21 cellular contexts compared by ENCODE assay signal in genomic region chr7:22896917-22897316, GRCh38.
DNase-seq lines count a peak whose midpoint lies in the region; ATAC-seq and TF ChIP-seq lines count a peak whose summit lies in the region.
"Had no signal": no experiment of that assay in that cellular context is flagged by ENCODE, and none has a peak within 500 bp of the region (broad histone marks: within the 10 kb centered on the region; RNA-seq: fewer than 3 reads in every experiment).

No MANE protein-coding gene starts in this region.

- no peaks in the 10 kb centered on the region for H3K79me2 ChIP-seq in hepatocyte
- H3K79me2 ChIP-seq: parathyroid adenoma had no signal

- CTCF ChIA-PET in WTC11 (lab: Charles Lee), result interaction anchor here (1.1 to 1.3 kb wide), 2 partner anchors 115 to 176 kb away, joined by 3 to 4 read pairs; no protein-coding TSS in a partner anchor

- H2AFZ ChIP-seq in hepatocyte, result no peak overlapping the region
- H2AFZ ChIP-seq: GM23248, parathyroid adenoma had no signal

- H3K36me3 ChIP-seq in hepatocyte (replicated peaks; ENCODE audit: insufficient read depth, low read depth) (no peaks in the 10 kb centered on the region), tibial artery (no peaks in the 10 kb centered on the region)
- H3K36me3 ChIP-seq: BLaER1, gastroesophageal sphincter, lower lobe of right lung, stomach had no signal

- peaks cover 10% of the 10 kb centered on the region for H3K4me1 Mint-ChIP-seq in activated naive CD8-positive, alpha-beta T cell treated with anti-CD3 and anti-CD28 coated beads, Interleukin-2, amount 10 ng/mL, durations not matched to agents 7 days and 5 days
- peaks cover 2% of the 10 kb centered on the region for H3K4me1 Mint-ChIP-seq in activated naive CD8-positive, alpha-beta T cell treated with anti-CD3 and anti-CD28 coated beads for 36 hours
- peaks cover 19% of the 10 kb centered on the region for H3K4me1 Mint-ChIP-seq in WTC11
- peaks cover 13% of the 10 kb centered on the region for H3K4me1 Mint-ChIP-seq in progenitor cell of endocrine pancreas (ENCODE audit: low read depth)
- H3K4me1 Mint-ChIP-seq: immature natural killer cell, T-cell had no signal

- peaks cover 6% of the 10 kb centered on the region for H3K27me3 Mint-ChIP-seq in activated naive CD8-positive, alpha-beta T cell treated with anti-CD3 and anti-CD28 coated beads, Interleukin-2, amount 10 ng/mL, durations not matched to agents 7 days and 5 days
- peaks cover 37% of the 10 kb centered on the region for H3K27me3 Mint-ChIP-seq in activated naive CD8-positive, alpha-beta T cell treated with anti-CD3 and anti-CD28 coated beads for 36 hours
- no peaks in the 10 kb centered on the region for H3K27me3 Mint-ChIP-seq in WTC11 (ENCODE audit: low read depth)
- H3K27me3 Mint-ChIP-seq in progenitor cell of endocrine pancreas, result no peaks in the 10 kb centered on the region

- no peaks in the 10 kb centered on the region for H3K36me3 Mint-ChIP-seq in activated naive CD8-positive, alpha-beta T cell treated with anti-CD3 and anti-CD28 coated beads, Interleukin-2, amount 10 ng/mL, durations not matched to agents 7 days and 5 days
- no peaks in the 10 kb centered on the region for H3K36me3 Mint-ChIP-seq in activated naive CD8-positive, alpha-beta T cell treated with anti-CD3 and anti-CD28 coated beads for 36 hours
- H3K36me3 Mint-ChIP-seq in WTC11, result no peaks in the 10 kb centered on the region
- peaks cover 4% of the 10 kb centered on the region for H3K36me3 Mint-ChIP-seq in progenitor cell of endocrine pancreas (ENCODE audit: insufficient read depth)
- H3K36me3 Mint-ChIP-seq: immature natural killer cell, T-cell had no signal

- H4K20me1 ChIP-seq in hepatocyte (ENCODE audit: insufficient read depth, poor library complexity, severe bottlenecking), result no peaks in the 10 kb centered on the region
- H4K20me1 ChIP-seq: BLaER1 had no signal

- no peak overlapping the region for H3K4me3 ChIP-seq in hepatocyte
- no peak overlapping the region for H3K4me3 ChIP-seq in tibial artery
- H3K4me3 ChIP-seq: BLaER1, gastroesophageal sphincter, GM23248, lower lobe of right lung, stomach had no signal

- 90% methylated on average over 5 of the region's 5 CpGs for WGBS in hepatocyte (ENCODE audit: low lambda C conversion rate, missing lambda C conversion rate)

- peak; percentile 52 for ATAC-seq in activated naive CD8-positive, alpha-beta T cell treated with anti-CD3 and anti-CD28 coated beads, Interleukin-2, amount 10 ng/mL, durations not matched to agents 7 days and 5 days (ENCODE audit: low read depth)
- peak; percentile 97 for ATAC-seq in WTC11
- ATAC-seq: gastroesophageal sphincter, lower lobe of right lung, T-cell had no signal

- intact Hi-C loops in tibial artery (cut with DNase I; ENCODE audit: low total_unique reads), result no loop called here

- H3K4me3 Mint-ChIP-seq in activated naive CD8-positive, alpha-beta T cell treated with anti-CD3 and anti-CD28 coated beads, Interleukin-2, amount 10 ng/mL, durations not matched to agents 7 days and 5 days, result no peak overlapping the region
- no peak overlapping the region for H3K4me3 Mint-ChIP-seq in activated naive CD8-positive, alpha-beta T cell treated with anti-CD3 and anti-CD28 coated beads for 36 hours
- H3K4me3 Mint-ChIP-seq in WTC11 (no peak overlapping the region), progenitor cell of endocrine pancreas (ENCODE audit: low read depth) (no peak overlapping the region)
- H3K4me3 Mint-ChIP-seq: immature natural killer cell, T-cell had no signal

- no peaks in the 10 kb centered on the region for H3K9me3 Mint-ChIP-seq in activated naive CD8-positive, alpha-beta T cell treated with anti-CD3 and anti-CD28 coated beads, Interleukin-2, amount 10 ng/mL, durations not matched to agents 7 days and 5 days
- no peaks in the 10 kb centered on the region for H3K9me3 Mint-ChIP-seq in activated naive CD8-positive, alpha-beta T cell treated with anti-CD3 and anti-CD28 coated beads for 36 hours
- H3K9me3 Mint-ChIP-seq in WTC11, result no peaks in the 10 kb centered on the region; the same call in 1 of the 2 replicates
- H3K9me3 Mint-ChIP-seq in progenitor cell of endocrine pancreas (ENCODE audit: low read depth), result peaks cover 8% of the 10 kb centered on the region
- H3K9me3 Mint-ChIP-seq: activated T-helper 2 cell treated with anti-CD3 and anti-CD28 coated beads, Interferon-gamma antibody, Interleukin-2, Interleukin-4, amounts not matched to agents 10 μg/mL and 5 μg/mL and 100 μg/mL, durations not matched to agents 14 hours and 24 hours and 36 hours; T-cell had no signal

- H3K27me3 ChIP-seq in hepatocyte (no peaks in the 10 kb centered on the region), tibial artery (no peaks in the 10 kb centered on the region)
- H3K27me3 ChIP-seq: BLaER1, gastroesophageal sphincter, stomach had no signal

- TF ChIP-seq CTCF in WTC11 (IDR thresholded peaks at IDR 0.05) (no peak), hepatocyte (IDR thresholded peaks at IDR 0.05; ENCODE audit: poor library complexity) (no peak), progenitor cell of endocrine pancreas (IDR thresholded peaks at IDR 0.05; ENCODE audit: unreplicated experiment) (no peak), tibial artery (IDR thresholded peaks at IDR 0.05) (no peak)

- no peaks in the 10 kb centered on the region for H3K9me2 ChIP-seq in hepatocyte (replicated peaks; ENCODE audit: insufficient read depth)

- no peak for DNase-seq in activated naive CD8-positive, alpha-beta T cell treated with anti-CD3 and anti-CD28 coated beads, Interleukin-2, amount 10 ng/mL, durations not matched to agents 7 days and 5 days
- DNase-seq in activated naive CD8-positive, alpha-beta T cell treated with anti-CD3 and anti-CD28 coated beads for 36 hours, result no peak
- DNase-seq in WTC11 (ENCODE audit: low spot score), result peak; percentile 20
- peak; percentile 23 for DNase-seq in hepatocyte (ENCODE audit: low spot score)
- no peak for DNase-seq in progenitor cell of endocrine pancreas (ENCODE audit: low spot score, unreplicated experiment)
- DNase-seq in amniotic stem cell (lab: John Stamatoyannopoulos, UW), result no peak
- no peak for DNase-seq in tibial artery
- DNase-seq in retina, result no peak
- DNase-seq: erythroblast, GDM1, GM23248, immature natural killer cell, lower lobe of right lung, NCI-H510A treated with DMSO at 0.1 percent for 48 hours, stomach, T-cell had no signal

- no peak overlapping the region for H3K27ac Mint-ChIP-seq in activated naive CD8-positive, alpha-beta T cell treated with anti-CD3 and anti-CD28 coated beads, Interleukin-2, amount 10 ng/mL, durations not matched to agents 7 days and 5 days
- H3K27ac Mint-ChIP-seq in activated naive CD8-positive, alpha-beta T cell treated with anti-CD3 and anti-CD28 coated beads for 36 hours, result no peak overlapping the region
- H3K27ac Mint-ChIP-seq in WTC11 (peak overlapping the region; percentile 35; the same call in 1 of the 2 replicates), progenitor cell of endocrine pancreas (peak overlapping the region; percentile 11)
- H3K27ac Mint-ChIP-seq: activated T-helper 2 cell treated with anti-CD3 and anti-CD28 coated beads, Interferon-gamma antibody, Interleukin-2, Interleukin-4, amounts not matched to agents 10 μg/mL and 5 μg/mL and 100 μg/mL, durations not matched to agents 14 hours and 24 hours and 36 hours; immature natural killer cell; T-cell had no signal

- H3K27ac ChIP-seq in hepatocyte, result no peak overlapping the region
- no peak overlapping the region for H3K27ac ChIP-seq in tibial artery
- H3K27ac ChIP-seq: BLaER1, gastroesophageal sphincter, GM23248, lower lobe of right lung, parathyroid adenoma, stomach, VCaP had no signal

- H3K4me1 ChIP-seq in hepatocyte (ENCODE audit: insufficient read depth) (no peaks in the 10 kb centered on the region), tibial artery (no peaks in the 10 kb centered on the region)
- H3K4me1 ChIP-seq: BLaER1, gastroesophageal sphincter, lower lobe of right lung, parathyroid adenoma, stomach had no signal

- H3K4me2 ChIP-seq in hepatocyte, result no peak overlapping the region
- H3K4me2 ChIP-seq: BLaER1 had no signal

- POLR2A ChIA-PET in activated naive CD8-positive, alpha-beta T cell treated with anti-CD3 and anti-CD28 coated beads, Interleukin-2, amount 10 ng/mL, durations not matched to agents 7 days and 5 days (lab: Charles Lee), result no interaction called here
- POLR2A ChIA-PET in WTC11 (lab: Charles Lee), result no interaction called here

- H3K9me3 ChIP-seq in hepatocyte (ENCODE audit: low read depth) (no peaks in the 10 kb centered on the region), tibial artery (no peaks in the 10 kb centered on the region)
- H3K9me3 ChIP-seq: BLaER1, gastroesophageal sphincter, lower lobe of right lung, stomach had no signal

TF ChIP-seq in WTC11, 78 proteins besides CTCF, POLR2A, EP300 and RAD21:
- no peak for TF ChIP-seq NR2C2 (CRISPR knock-in tag; IDR thresholded peaks at IDR 0.05)
- peak; percentile 65; the same call in 1 of the 2 replicates for TF ChIP-seq ZNF121 (CRISPR knock-in tag; IDR thresholded peaks at IDR 0.05)
- TF ChIP-seq, protein P1, sequence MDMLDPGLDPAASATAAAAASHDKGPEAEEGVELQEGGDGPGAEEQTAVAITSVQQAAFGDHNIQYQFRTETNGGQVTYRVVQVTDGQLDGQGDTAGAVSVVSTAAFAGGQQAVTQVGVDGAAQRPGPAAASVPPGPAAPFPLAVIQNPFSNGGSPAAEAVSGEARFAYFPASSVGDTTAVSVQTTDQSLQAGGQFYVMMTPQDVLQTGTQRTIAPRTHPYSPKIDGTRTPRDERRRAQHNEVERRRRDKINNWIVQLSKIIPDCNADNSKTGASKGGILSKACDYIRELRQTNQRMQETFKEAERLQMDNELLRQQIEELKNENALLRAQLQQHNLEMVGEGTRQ (CRISPR knock-in tag; IDR thresholded peaks at IDR 0.05), result peak; percentile 48; the same call in 1 of the 2 replicates

Comparison
In these comparisons a context has a peak if more than half of its experiments do, and no peak if none do; other contexts are left out.
1. DNase-seq: peak in WTC11 (single experiment) and hepatocyte (single experiment); none in activated naive CD8-positive, alpha-beta T cell treated with anti-CD3 and anti-CD28 coated beads, Interleukin-2, amount 10 ng/mL, durations not matched to agents 7 days and 5 days (single experiment), activated naive CD8-positive, alpha-beta T cell treated with anti-CD3 and anti-CD28 coated beads for 36 hours (single experiment), progenitor cell of endocrine pancreas (single experiment), amniotic stem cell (single experiment), tibial artery (0 of 2) and retina (single experiment).
2. H3K27ac Mint-ChIP-seq: peak in WTC11 (single experiment) and progenitor cell of endocrine pancreas (single experiment); none in activated naive CD8-positive, alpha-beta T cell treated with anti-CD3 and anti-CD28 coated beads, Interleukin-2, amount 10 ng/mL, durations not matched to agents 7 days and 5 days (single experiment) and activated naive CD8-positive, alpha-beta T cell treated with anti-CD3 and anti-CD28 coated beads for 36 hours (single experiment).